In genomic region chr2:221836091-221836490, GRCh38 we compare ENCODE assay signal across 14 cellular contexts.
DNase-seq lines count a peak whose midpoint lies in the region; TF ChIP-seq lines count a peak whose summit lies in the region.
"Had no signal": no experiment of that assay in that cellular context is flagged by ENCODE, and none has a peak within 500 bp of the region (broad histone marks: within the 10 kb centered on the region; RNA-seq: fewer than 3 reads in every experiment).

No MANE protein-coding gene starts in this region.

- in situ Hi-C loops in GM23248 (cut with MboI) = no loop called here

- H3K9me3 ChIP-seq in GM23248 (ENCODE audit: low read depth) (no peaks in the 10 kb centered on the region), PC-9 (ENCODE audit: insufficient read depth, low read depth) (peaks cover 2% of the 10 kb centered on the region; the same call in 1 of the 2 replicates), skeletal muscle satellite cell (replicated peaks; ENCODE audit: low read length) (no peaks in the 10 kb centered on the region)

- CTCF ChIA-PET in PC-9 (lab: Charles Lee) = interaction anchor here (0.6 kb wide), 1 partner anchor 111 kb away, joined by 5 read pairs; no protein-coding TSS in a partner anchor

- H3K36me3 ChIP-seq in GM23248 (ENCODE audit: low read depth) (no peaks in the 10 kb centered on the region), PC-9 (ENCODE audit: low read depth) (no peaks in the 10 kb centered on the region), skeletal muscle satellite cell (ENCODE audit: insufficient read depth, low read length) (no peaks in the 10 kb centered on the region)

- H3K27ac ChIP-seq in GM23248 (no peak overlapping the region), PC-9 (no peak overlapping the region)

- H3F3A ChIP-seq in GM23248 (ENCODE audit: insufficient read depth) (no peaks in the 10 kb centered on the region), PC-9 (ENCODE audit: insufficient read depth, low read depth) (no peaks in the 10 kb centered on the region)

- H3K79me2 ChIP-seq in GM23248 (ENCODE audit: insufficient read depth) (no peaks in the 10 kb centered on the region), PC-9 (ENCODE audit: low read depth) (no peaks in the 10 kb centered on the region)

- no TSS peak for BruUV-seq in PC-9 (replicated peaks; lab: Mats Ljungman, UMichigan)

- H3K4me2 ChIP-seq in GM23248 (ENCODE audit: unreplicated experiment) (no peak overlapping the region), PC-9 (no peak overlapping the region), skeletal muscle satellite cell (ENCODE audit: low read length) (peak overlapping the region; percentile 50)

- TF ChIP-seq CTCF in PC-9 (conservative IDR thresholded peaks at IDR 0.05) = peak; percentile 39; the same call in 1 of the 2 replicates
- no peak for TF ChIP-seq CTCF in fibroblast of the aortic adventitia (IDR thresholded peaks at IDR 0.05; ENCODE audit: insufficient read depth, low read length)

- H3K9ac ChIP-seq in GM23248 (no peak overlapping the region), skeletal muscle satellite cell (ENCODE audit: low read depth, low read length) (no peak overlapping the region)

- H3K9me2 ChIP-seq in GM23248 (ENCODE audit: insufficient read depth) (no peaks in the 10 kb centered on the region), PC-9 (ENCODE audit: insufficient read depth) (no peaks in the 10 kb centered on the region)

- H3K27me3 ChIP-seq in GM23248 (replicated peaks; ENCODE audit: insufficient read depth) (peaks cover 12% of the 10 kb centered on the region), PC-9 (ENCODE audit: insufficient read depth, low read depth) (no peaks in the 10 kb centered on the region), skeletal muscle satellite cell (ENCODE audit: control insufficient read depth, insufficient read depth, low read length) (no peaks in the 10 kb centered on the region)

- intact Hi-C loops in PC-9 (cut with micrococcal nuclease; ENCODE audit: unreplicated experiment) = loop anchor here (5.0 kb wide), 1 partner anchor 131 kb away; no protein-coding TSS in a partner anchor

- no peaks in the 10 kb centered on the region for H4K20me1 ChIP-seq in GM23248 (ENCODE audit: insufficient read depth)
- no peaks in the 10 kb centered on the region for H4K20me1 ChIP-seq in PC-9 (ENCODE audit: insufficient read depth)

- DNase-seq in GM23248 (peak; percentile 44), PC-9 (peak in 1 of 2 experiments; percentile 52), fibroblast of the aortic adventitia (ENCODE audit: low read depth) (peak; percentile 33), T1000 (lab: John Stamatoyannopoulos, UW) (no peak), NCI-H345 (lab: John Stamatoyannopoulos, UW) (no peak), NOMO-1 treated with dmso at 0.1 percent for 144 hours (lab: John Stamatoyannopoulos, UW; ENCODE audit: unreplicated experiment) (no peak)
- DNase-seq: ACHN; CD4-positive, CD25-positive, alpha-beta regulatory T cell; H9; NCI-H1436; NCI-H2081 treated with DMSO at 0.1 percent for 48 hours; NCI-H524; SHP77 treated with DMSO at 0.1 percent for 48 hours had no signal

- POLR2A ChIA-PET in PC-9 (lab: Charles Lee; ENCODE audit: unreplicated experiment) = no interaction called here

- H3K4me1 ChIP-seq in GM23248 (ENCODE audit: insufficient read depth) = no peaks in the 10 kb centered on the region
- H3K4me1 ChIP-seq in PC-9 (replicated peaks; ENCODE audit: insufficient read depth) = 0 out of 2 replicates have a peak, but pooled peaks cover 3% of the 10 kb centered on the region
- H3K4me1 ChIP-seq in skeletal muscle satellite cell (ENCODE audit: control insufficient read depth, insufficient read depth, low read length) = no peaks in the 10 kb centered on the region

- 21 to 27% methylated on average over 3 of the region's 3 CpGs for WGBS in GM23248 (ENCODE audit: low coverage in 1 of 2, low lambda C conversion rate in 2 of 2, missing lambda C conversion rate in 2 of 2), 2 experiments

- H3K4me3 ChIP-seq in GM23248 (no peak overlapping the region), PC-9 (no peak overlapping the region), fibroblast of the aortic adventitia (ENCODE audit: low read depth, low read length) (no peak overlapping the region), skeletal muscle satellite cell (ENCODE audit: low read length) (no peak overlapping the region)

- H2AFZ ChIP-seq in GM23248 (no peak overlapping the region), PC-9 (peak overlapping the region; percentile 10; the same call in 1 of the 2 replicates)

Comparison
In these comparisons a context has a peak if more than half of its experiments do, and no peak if none do; other contexts are left out.
1. DNase-seq: peak in GM23248 (single experiment) and fibroblast of the aortic adventitia (single experiment); none in T1000 (single experiment), NCI-H345 (single experiment) and NOMO-1 treated with dmso at 0.1 percent for 144 hours (single experiment).